ENCODE assay signal across 20 cellular contexts in genomic region chr7:64934478-64934877, GRCh38. TPM values are rescaled to one million over a fixed set of nuclear protein-coding genes. Genes with fewer than 3 reads are reported as not detected.
DNase-seq lines count a peak whose midpoint lies in the region; ATAC-seq, FAIRE-seq and TF ChIP-seq lines count a peak whose summit lies in the region.
"Had no signal": no experiment of that assay in that cellular context is flagged by ENCODE, and none has a peak within 500 bp of the region (broad histone marks: within the 10 kb centered on the region; RNA-seq: fewer than 3 reads in every experiment).

No MANE protein-coding gene starts in this region.

- no peak for TF ChIP-seq CTCF in A549 (IDR thresholded peaks at IDR 0.05)
- TF ChIP-seq CTCF in left lung (IDR thresholded peaks at IDR 0.05) = no peak

- H3K27ac ChIP-seq in A549 (no peak overlapping the region), left lung (no peak overlapping the region)
- H3K27ac ChIP-seq: BLaER1 treated with 17β-estradiol and CSF1 and Interleukin-3, amounts not matched to agents 10 nM and 100 nM; C4-2B had no signal

- no peak for TF ChIP-seq RAD21 in A549 (conservative IDR thresholded peaks at IDR 0.05 in 1 of 2, IDR thresholded peaks at IDR 0.05 in 1 of 2)

- no peaks in the 10 kb centered on the region for H3K36me3 ChIP-seq in adipocyte (ENCODE audit: control insufficient read depth, insufficient read depth, low read length, severe bottlenecking)
- H3K36me3 ChIP-seq in left lung = peaks cover 0 to under 1% of the 10 kb centered on the region in 2 donors

- peaks cover 2% of the 10 kb centered on the region for H3K4me1 Mint-ChIP-seq in activated CD4-positive, alpha-beta T cell treated with anti-CD3 and anti-CD28 coated beads for 36 hours
- H3K4me1 Mint-ChIP-seq: B cell had no signal

- TF ChIP-seq EP300 in A549 (IDR thresholded peaks at IDR 0.05) = no peak

- no peak overlapping the region for H3K9ac ChIP-seq in adipocyte (ENCODE audit: low read length)
- H3K9ac ChIP-seq: BLaER1 treated with 17β-estradiol and CSF1 and Interleukin-3, amounts not matched to agents 10 nM and 100 nM had no signal

- H3K9me3 ChIP-seq in A549 = peaks cover 70% of the 10 kb centered on the region
- H3K9me3 ChIP-seq in adipocyte (ENCODE audit: control insufficient read depth, low read length) = peaks cover 50% of the 10 kb centered on the region
- H3K9me3 ChIP-seq in left lung = peaks cover 0 to 52% of the 10 kb centered on the region in 2 donors

- H3K9me3 Mint-ChIP-seq in activated CD4-positive, alpha-beta T cell treated with anti-CD3 and anti-CD28 coated beads for 36 hours (ENCODE audit: low read depth) = peaks cover 16% of the 10 kb centered on the region

- H3K4me1 ChIP-seq in A549 (no peaks in the 10 kb centered on the region), adipocyte (ENCODE audit: control insufficient read depth, insufficient read depth, low read length) (no peaks in the 10 kb centered on the region), left lung (no peaks in the 10 kb centered on the region)
- H3K4me1 ChIP-seq: BLaER1 treated with 17β-estradiol and CSF1 and Interleukin-3, amounts not matched to agents 10 nM and 100 nM; Caco-2 had no signal

- intact Hi-C loops in activated CD4-positive, alpha-beta T cell treated with anti-CD3 and anti-CD28 coated beads for 36 hours (cut with DNase I, micrococcal nuclease) = no loop called here
- intact Hi-C loops in left lung (cut with DNase I) = no loop called here

- POLR2A ChIA-PET in A549 (lab: Yijun Ruan, JAX) = no interaction called here
- POLR2A ChIA-PET in activated CD4-positive, alpha-beta T cell treated with anti-CD3 and anti-CD28 coated beads for 36 hours (lab: Charles Lee) = no interaction called here

- DNase-seq in A549 (ENCODE audit: low read depth in 1 of 2, low spot score in 1 of 2) (no peak), adipocyte (ENCODE audit: low read depth) (no peak), left lung (no peak)
- no peak for DNase-seq in activated CD4-positive, alpha-beta T cell treated with anti-CD3 and anti-CD28 coated beads for 36 hours
- DNase-seq in activated T-cell treated with anti-CD3 and anti-CD28 coated beads, Interleukin-2, amount 50 U/mL, for 1 hour = no peak
- DNase-seq: 8988T; AML-193; Caco-2; Calu3; CD4-positive, alpha-beta T cell; CD8-positive, alpha-beta T cell; DMS79 treated with DMSO at 0.1 percent for 48 hours; GF-D8 had no signal

- no peaks in the 10 kb centered on the region for H3K27me3 Mint-ChIP-seq in activated CD4-positive, alpha-beta T cell treated with anti-CD3 and anti-CD28 coated beads for 36 hours
- H3K27me3 Mint-ChIP-seq: B cell; CD4-positive, alpha-beta T cell had no signal

- peaks cover 23% of the 10 kb centered on the region for H3K36me3 Mint-ChIP-seq in activated CD4-positive, alpha-beta T cell treated with anti-CD3 and anti-CD28 coated beads for 36 hours (ENCODE audit: low read depth)

- 3% methylated on average over 1 of the region's 1 CpG for WGBS in A549 (ENCODE audit: missing lambda C conversion rate)

- no peaks in the 10 kb centered on the region for H3K27me3 ChIP-seq in adipocyte (replicated peaks; ENCODE audit: control insufficient read depth, insufficient read depth, low read length)
- no peaks in the 10 kb centered on the region for H3K27me3 ChIP-seq in left lung
- H3K27me3 ChIP-seq: BLaER1 treated with 17β-estradiol and CSF1 and Interleukin-3, amounts not matched to agents 10 nM and 100 nM had no signal

- H3K4me2 ChIP-seq in A549 = no peak overlapping the region
- H3K4me2 ChIP-seq: BLaER1 treated with 17β-estradiol and CSF1 and Interleukin-3, amounts not matched to agents 10 nM and 100 nM had no signal

- H3K27ac Mint-ChIP-seq in activated CD4-positive, alpha-beta T cell treated with anti-CD3 and anti-CD28 coated beads for 36 hours = no peak overlapping the region
- H3K27ac Mint-ChIP-seq: B cell; CD4-positive, alpha-beta T cell; CD8-positive, alpha-beta T cell had no signal

- no peak overlapping the region for H3K4me3 Mint-ChIP-seq in activated CD4-positive, alpha-beta T cell treated with anti-CD3 and anti-CD28 coated beads for 36 hours
- H3K4me3 Mint-ChIP-seq: B cell; CD4-positive, alpha-beta T cell; CD8-positive, alpha-beta T cell had no signal

- H3K4me3 ChIP-seq in A549 (no peak overlapping the region), adipocyte (ENCODE audit: low read length) (peak overlapping the region; percentile 33), left lung (no peak overlapping the region)
- H3K4me3 ChIP-seq: BLaER1 treated with 17β-estradiol and CSF1 and Interleukin-3, amounts not matched to agents 10 nM and 100 nM had no signal

- no peak for TF ChIP-seq POLR2A in A549 (IDR thresholded peaks at IDR 0.05; ENCODE audit: low read length)

- CTCF ChIA-PET in A549 (lab: Yijun Ruan, JAX) = no interaction called here
- CTCF ChIA-PET in activated CD4-positive, alpha-beta T cell treated with anti-CD3 and anti-CD28 coated beads for 36 hours (lab: Charles Lee) = interaction anchor here (0.8 to 1.1 kb wide), 2 partner anchors 12 to 46 kb away, joined by 3 read pairs; no protein-coding TSS in a partner anchor

- ATAC-seq in A549 = no peak
- ATAC-seq in activated CD4-positive, alpha-beta T cell treated with anti-CD3 and anti-CD28 coated beads for 36 hours = no peak
- no peak for ATAC-seq in left lung
- ATAC-seq: CD8-positive, alpha-beta T cell had no signal

- FAIRE-seq in A549 (lab: Jason Lieb, UNC) = peak; percentile 54
- FAIRE-seq in islet of Langerhans (lab: Jason Lieb, UNC) = peak; percentile 13
- FAIRE-seq: D721Med, GM12891, GM19239 had no signal

TF ChIP-seq in A549, 52 proteins besides CTCF, POLR2A, EP300 and RAD21:
- TF ChIP-seq RCOR1 (IDR thresholded peaks at IDR 0.05; ENCODE audit: low read depth, low read length) = no peak
- TF ChIP-seq CBX8 (IDR thresholded peaks at IDR 0.05) = no peak
- TF ChIP-seq SMC3 (IDR thresholded peaks at IDR 0.05) = no peak
- TF ChIP-seq CHD4 (IDR thresholded peaks at IDR 0.05; ENCODE audit: borderline replicate concordance) = no peak
- TF ChIP-seq ESRRA (IDR thresholded peaks at IDR 0.05; ENCODE audit: borderline replicate concordance, low read length) = no peak
- TF ChIP-seq CBX2 (IDR thresholded peaks at IDR 0.05; ENCODE audit: borderline replicate concordance, low read depth) = no peak
- no peak for TF ChIP-seq EHMT2 (IDR thresholded peaks at IDR 0.05; ENCODE audit: low read depth)
- TF ChIP-seq HDAC2 (IDR thresholded peaks at IDR 0.05) = no peak

RNA-seq across cellular contexts. Expression of gene ZNF273, which starts 31.4 kb away (rescaled TPM):
- polyA plus RNA-seq in A549 (2011; rRNA removed) (5.2 TPM in 2 replicates), A549 (2017; fragmentation: RNase III; extraction: RNeasy Plus Mini Kit Qiagen cat#74134 plus additional on column Dnase treatment) (2.5 to 3.1 TPM (median 3.1 TPM) in 3 replicates)
- 1.7 and 2.0 TPM in 2 replicates for polyA plus RNA-seq in A549 (2012; cell fraction: cytosol; rRNA removed)
- polyA plus RNA-seq in A549 (2012; cell fraction: nucleus; rRNA removed) = 0.77 and 1.4 TPM in 2 replicates
- 2.3 and 2.8 TPM in 2 replicates for polyA minus RNA-seq in A549 (2011; rRNA and poly(A)+ RNA removed)
- total RNA-seq in activated CD4-positive, alpha-beta T cell treated with anti-CD3 and anti-CD28 coated beads for 36 hours = 10 to 100 TPM; 12.5 to 13.3 TPM
- 1 to 10 TPM; 5.0 to 5.8 TPM for total RNA-seq in left lung

RNA-seq across cellular contexts. Expression of gene ZNF117, which starts 56.4 kb away (rescaled TPM):
- polyA plus RNA-seq in A549 (2011; rRNA removed) (0.99 and 1.3 TPM in 2 replicates), A549 (2017; fragmentation: RNase III; extraction: RNeasy Plus Mini Kit Qiagen cat#74134 plus additional on column Dnase treatment) (0.90 to 1.3 TPM (median 0.98 TPM) in 3 replicates)
- 0.05 and 0.06 TPM in 2 replicates for polyA plus RNA-seq in A549 (2012; cell fraction: cytosol; rRNA removed)
- 0.13 and 0.29 TPM in 2 replicates for polyA plus RNA-seq in A549 (2012; cell fraction: nucleus; rRNA removed)
- 0.39 and 0.41 TPM in 2 replicates for polyA minus RNA-seq in A549 (2011; rRNA and poly(A)+ RNA removed)
- 1 to 10 TPM; 3.5 to 6.2 TPM for total RNA-seq in activated CD4-positive, alpha-beta T cell treated with anti-CD3 and anti-CD28 coated beads for 36 hours
- total RNA-seq in left lung = 10 to 100 TPM; 13.3 to 18.4 TPM
